ENCODE assay signal across 7 cellular contexts in genomic region chr3:99829844-99830243, GRCh38.
"Had no signal": no experiment of that assay in that cellular context is flagged by ENCODE, and none has a peak within 500 bp of the region (broad histone marks: within the 10 kb centered on the region; RNA-seq: fewer than 3 reads in every experiment).

No MANE protein-coding gene starts in this region.

- H3K4me3 ChIP-seq: GM23338 had no signal

- DNase-seq: H9, HCEC 1CT, KG1 had no signal

- H3K4me2 ChIP-seq: GM23338 had no signal

- ATAC-seq: GM23338 had no signal

- H2AFZ ChIP-seq: GM23338 had no signal

- FAIRE-seq: H1, H54 had no signal

- H3K27ac ChIP-seq: HL-60 had no signal
